ENCODE assay signal across 10 cellular contexts in the genomic region with DNA sequence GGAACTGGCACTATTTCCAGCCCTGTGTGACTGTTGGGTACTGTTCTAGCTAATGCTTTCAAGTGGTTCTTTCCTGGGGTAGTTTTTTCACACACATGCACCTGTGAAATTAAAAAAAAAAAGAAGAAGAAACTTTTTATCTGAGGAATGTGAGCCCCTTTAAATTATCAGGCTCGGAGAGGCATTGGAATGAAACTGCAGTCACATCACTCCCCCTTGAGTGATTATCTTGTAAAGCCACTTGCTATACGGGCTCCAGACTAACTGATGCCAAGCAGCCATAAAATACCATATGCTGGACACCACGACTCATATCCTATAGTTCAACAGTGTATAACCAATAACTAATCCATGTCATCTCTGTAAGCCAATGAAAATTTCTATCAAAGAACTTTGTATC. TPM values are rescaled to one million over a fixed set of nuclear protein-coding genes. Genes with fewer than 3 reads are reported as not detected.
"Had no signal": no experiment of that assay in that cellular context is flagged by ENCODE, and none has a peak within 500 bp of the region (broad histone marks: within the 10 kb centered on the region; RNA-seq: fewer than 3 reads in every experiment).

No MANE protein-coding gene starts in this region.

RNA-seq across cellular contexts. Expression of a gene that starts 5.4 kb away (rescaled TPM):
- total RNA-seq: activated B cell treated with CpG ODN at 0.5 μM for 24 hours; activated CD4-positive, alpha-beta memory T cell treated with anti-CD3 and anti-CD28 coated beads for 36 hours; activated CD4-positive, alpha-beta T cell treated with anti-CD3 and anti-CD28 coated beads for 36 hours; activated CD4-positive, alpha-beta T cell treated with anti-CD3 and anti-CD28 coated beads, Interleukin-2, amount 10 ng/mL, durations not matched to agents 24 days and 14 days; activated CD4-positive, alpha-beta T cell treated with anti-CD3 and anti-CD28 coated beads, Interleukin-2, amount 10 ng/mL, durations not matched to agents 7 days and 5 days; activated CD8-positive, alpha-beta memory T cell treated with anti-CD3 and anti-CD28 coated beads for 36 hours; activated CD8-positive, alpha-beta T cell treated with anti-CD3 and anti-CD28 coated beads for 36 hours; activated CD8-positive, alpha-beta T cell treated with anti-CD3 and anti-CD28 coated beads, Interleukin-2, amount 10 ng/mL, durations not matched to agents 7 days and 5 days; T-helper 2 cell treated with Interferon-gamma antibody and Interleukin-4, amounts not matched to agents 100 ng/mL and 5 ng/mL, for 36 hours; WTC11 had no signal
